In the genomic region with DNA sequence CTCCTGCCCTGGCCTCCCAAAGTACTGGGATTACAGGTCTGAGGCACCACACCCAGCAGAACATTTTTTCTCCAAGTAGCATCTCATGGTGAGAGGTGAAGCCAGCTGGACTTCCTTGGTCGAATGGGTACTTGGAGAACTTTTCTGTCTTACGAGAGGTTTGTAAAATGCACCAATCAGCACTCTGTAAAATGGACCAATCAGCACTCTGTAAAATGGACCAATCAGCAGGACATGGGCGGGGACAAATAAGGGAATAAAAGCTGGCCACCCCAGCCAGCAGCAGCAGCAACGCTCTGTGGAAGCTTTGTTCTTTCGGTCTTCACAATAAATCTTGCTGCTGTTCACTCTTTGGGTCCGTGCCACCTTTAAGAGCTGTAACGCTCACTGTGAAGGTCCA, we compare ENCODE assay signal across 7 cellular contexts. TPM values are rescaled to one million over a fixed set of nuclear protein-coding genes. Genes with fewer than 3 reads are reported as not detected.
DNase-seq lines count a peak whose midpoint lies in the region; ATAC-seq and TF ChIP-seq lines count a peak whose summit lies in the region.
"Not testable (repeated sequence)": the region's sequence is repeated elsewhere in the genome, so short reads cannot be mapped to it uniquely, and the experiment has no call there.
"Had no signal": no experiment of that assay in that cellular context is flagged by ENCODE, and none has a peak within 500 bp of the region (broad histone marks: within the 10 kb centered on the region; RNA-seq: fewer than 3 reads in every experiment).

No MANE protein-coding gene starts in this region.

- H3K27ac ChIP-seq in breast epithelium (peak overlapping the region; percentile 60 to 62), esophagus muscularis mucosa (replicated peaks in 1 of 4) (peak overlapping the region; percentile 60 to 79 (median 70)), left lung (peak overlapping the region; percentile 29 to 57), thyroid gland (peak overlapping the region; percentile 26 to 87 (median 85))

- peaks cover 71% of the 10 kb centered on the region for H3K4me1 Mint-ChIP-seq in WTC11
- peaks cover 67% of the 10 kb centered on the region for H3K4me1 Mint-ChIP-seq in osteocyte (ENCODE audit: unreplicated experiment)

- H3K4me1 ChIP-seq in breast epithelium: peaks cover 12 to 25% of the 10 kb centered on the region in 2 donors
- H3K4me1 ChIP-seq in esophagus muscularis mucosa: peaks cover 45 to 80% (median 65%) of the 10 kb centered on the region in 4 donors
- H3K4me1 ChIP-seq in left lung: peaks cover 11 to 19% of the 10 kb centered on the region in 2 donors
- H3K4me1 ChIP-seq in thyroid gland: peaks cover 66 to 68% of the 10 kb centered on the region in 2 donors

- peaks cover 25% of the 10 kb centered on the region for H3K36me3 Mint-ChIP-seq in WTC11
- not testable (repeated sequence) for H3K36me3 Mint-ChIP-seq in osteocyte (ENCODE audit: unreplicated experiment)

- TF ChIP-seq POLR2A in breast epithelium (IDR thresholded peaks at IDR 0.05); esophagus muscularis mucosa (IDR thresholded peaks at IDR 0.05; ENCODE audit: low read depth); thyroid gland (IDR thresholded peaks at IDR 0.05): not testable (repeated sequence)

- H3K9me3 ChIP-seq in breast epithelium, esophagus muscularis mucosa, left lung, thyroid gland: not testable (repeated sequence)

- not testable (repeated sequence) for H3K4me3 Mint-ChIP-seq in WTC11; osteocyte (ENCODE audit: unreplicated experiment)

- intact Hi-C loops in breast epithelium (cut with DNase I; ENCODE audit: low total_unique reads); esophagus muscularis mucosa (cut with DNase I); left lung (cut with DNase I); thyroid gland (cut with DNase I): not testable (repeated sequence)

- H3K27ac Mint-ChIP-seq in WTC11: not testable (repeated sequence)
- peak overlapping the region; percentile 63 for H3K27ac Mint-ChIP-seq in osteocyte (ENCODE audit: unreplicated experiment)

- H3K36me3 ChIP-seq in breast epithelium, esophagus muscularis mucosa, left lung, thyroid gland: not testable (repeated sequence)

- TF ChIP-seq EP300 in esophagus muscularis mucosa (IDR thresholded peaks at IDR 0.05): not testable (repeated sequence)

- not testable (repeated sequence) for ATAC-seq in WTC11, left lung

- POLR2A ChIA-PET in WTC11 (lab: Charles Lee): interaction anchor here (0.6 kb wide), 1 partner anchor 1438 kb away, joined by 3 read pairs; no protein-coding TSS in a partner anchor

- 85% methylated on average over 7 of the region's 7 CpGs for WGBS in esophagus muscularis mucosa
- WGBS in thyroid gland, 2 donors: 90 to 95% methylated on average over 7 of the region's 7 CpGs

- H3K27me3 Mint-ChIP-seq in WTC11 (ENCODE audit: low read depth); osteocyte (ENCODE audit: unreplicated experiment): not testable (repeated sequence)

- not testable (repeated sequence) for H3K4me3 ChIP-seq in breast epithelium; esophagus muscularis mucosa; left lung; thyroid gland (replicated peaks in 1 of 3)

- DNase-seq in WTC11 (ENCODE audit: low spot score); breast epithelium (ENCODE audit: low spot score in 2 of 2); esophagus muscularis mucosa (ENCODE audit: extremely low spot score); left lung; osteocyte (ENCODE audit: extremely low spot score, unreplicated experiment); thyroid gland: not testable (repeated sequence)

- H3K9me3 Mint-ChIP-seq in WTC11; osteocyte (ENCODE audit: unreplicated experiment): not testable (repeated sequence)

- TF ChIP-seq CTCF in WTC11 (IDR thresholded peaks at IDR 0.05); breast epithelium (IDR thresholded peaks at IDR 0.05); esophagus muscularis mucosa (IDR thresholded peaks at IDR 0.05); left lung (IDR thresholded peaks at IDR 0.05); osteocyte (IDR thresholded peaks at IDR 0.05); thyroid gland (IDR thresholded peaks at IDR 0.05): not testable (repeated sequence)

- not testable (repeated sequence) for H3K27me3 ChIP-seq in breast epithelium, esophagus muscularis mucosa, left lung, thyroid gland

- CTCF ChIA-PET in WTC11 (lab: Charles Lee): not testable (repeated sequence)

TF ChIP-seq in WTC11, 78 proteins besides CTCF, POLR2A, EP300 and RAD21:
- peak; percentile 51; the same call in 1 of the 2 replicates for TF ChIP-seq NFYB (CRISPR knock-in tag; conservative IDR thresholded peaks at IDR 0.05; ENCODE audit: low read depth)
TF ChIP-seq in WTC11: peak in this region for 1; not testable (repeated sequence) for 77.

RNA-seq across cellular contexts. Expression of gene TCF7L1, which starts 21.9 kb away (rescaled TPM):
- total RNA-seq in WTC11 (2021) (104 to 108 TPM (median 106 TPM) in 3 replicates), breast epithelium (1 to 10 TPM; 3.4 to 6.9 (median 5.9) TPM), esophagus muscularis mucosa (10 to 100 TPM in 2 of 4 donors, 1 to 10 TPM in 2; 5.6 to 23.2 (median 10.2) TPM), left lung (10 to 100 TPM; 16.4 to 17.7 TPM), osteocyte (31.8 and 32.4 TPM in 2 replicates), thyroid gland (10 to 100 TPM in 2 of 4 donors, 1 to 10 TPM in 2; 3.1 to 12.1 (median 8.7) TPM)
- total RNA-seq: CD4-positive, alpha-beta memory T cell had no signal
